24 cellular contexts compared by ENCODE assay signal in genomic region chr17:13542612-13543011, GRCh38. TPM values are rescaled to one million over a fixed set of nuclear protein-coding genes. Genes with fewer than 3 reads are reported as not detected.
DNase-seq lines count a peak whose midpoint lies in the region; ATAC-seq and TF ChIP-seq lines count a peak whose summit lies in the region.
"Had no signal": no experiment of that assay in that cellular context is flagged by ENCODE, and none has a peak within 500 bp of the region (broad histone marks: within the 10 kb centered on the region; RNA-seq: fewer than 3 reads in every experiment).

No MANE protein-coding gene starts in this region.

- no peaks in the 10 kb centered on the region for H3K9me3 ChIP-seq in smooth muscle cell (replicated peaks; ENCODE audit: low read depth)
- H3K9me3 ChIP-seq: HAP-1 had no signal

- no peaks in the 10 kb centered on the region for H3K27me3 ChIP-seq in smooth muscle cell (ENCODE audit: low read depth)

- peaks cover 9% of the 10 kb centered on the region for H3F3A ChIP-seq in smooth muscle cell (ENCODE audit: low read depth)

- H3K79me2 ChIP-seq in smooth muscle cell (ENCODE audit: low read depth) = peaks cover 7% of the 10 kb centered on the region

- H3K4me2 ChIP-seq in smooth muscle cell = peak overlapping the region; percentile 79

- H3K27ac ChIP-seq in smooth muscle cell (ENCODE audit: low read depth) = peak overlapping the region; percentile 91
- H3K27ac ChIP-seq: C4-2B, HL-60 had no signal

- H3K9ac ChIP-seq in smooth muscle cell (ENCODE audit: low read depth) = no peak overlapping the region

- H3K4me1 ChIP-seq in smooth muscle cell (ENCODE audit: low read depth) = peaks cover 20% of the 10 kb centered on the region
- H3K4me1 ChIP-seq: HAP-1 had no signal

- no peaks in the 10 kb centered on the region for H4K20me1 ChIP-seq in smooth muscle cell (ENCODE audit: low read depth)

- no peak for TF ChIP-seq CTCF in smooth muscle cell (IDR thresholded peaks at IDR 0.05; ENCODE audit: borderline replicate concordance, insufficient read depth, poor library complexity, severe bottlenecking)

- 97% methylated on average over 1 of the region's 1 CpG for WGBS in smooth muscle cell (ENCODE audit: low lambda C conversion rate)

- H3K4me3 ChIP-seq in smooth muscle cell = no peak overlapping the region
- H3K4me3 ChIP-seq: HAP-1 had no signal

- no peaks in the 10 kb centered on the region for H3K36me3 ChIP-seq in smooth muscle cell (ENCODE audit: low read depth)
- H3K36me3 ChIP-seq: HAP-1 had no signal

- no peak overlapping the region for H2AFZ ChIP-seq in smooth muscle cell (ENCODE audit: low read depth)

- ATAC-seq in HG03521 (IDR thresholded peaks at IDR 0.05; ENCODE audit: unreplicated experiment) = no peak

- DNase-seq in EL (peak; percentile 29), M059J (ENCODE audit: low read depth) (peak; percentile 40), glomerular visceral epithelial cell (ENCODE audit: extremely low spot score) (peak; percentile 27), smooth muscle cell (lab: John Stamatoyannopoulos, UW; ENCODE audit: unreplicated experiment) (no peak), KG1 (lab: John Stamatoyannopoulos, UW) (no peak), activated T-cell treated with anti-CD3 and anti-CD28 coated beads for 4 hours (no peak)
- DNase-seq: CD8-positive, alpha-beta memory T cell; DMS 273 treated with DMSO at 0.1 percent for 48 hours; DMS79; GOT3; Karpas-422; MV-4-11; NCI-H1105; NCI-H146; NCI-H2029; NCI-H446 treated with DMSO at 0.1 percent for 48 hours; NCI-H526; RPMI8226; SHP77 had no signal

RNA-seq across cellular contexts. Expression of gene HS3ST3A1, which starts 59.1 kb away (rescaled TPM):
- 1.8 and 3.6 TPM in 2 replicates for total RNA-seq in M059J (2014; rRNA removed; shearing (Covaris generic))
- total RNA-seq in smooth muscle cell = 18.0 and 19.5 TPM in 2 replicates
- 24.2 and 25.1 TPM in 2 replicates for polyA plus RNA-seq in smooth muscle cell
- total RNA-seq: A673; CD8-positive, alpha-beta memory T cell had no signal

Comparison
In these comparisons a context has a peak if more than half of its experiments do, and no peak if none do; other contexts are left out.
1. DNase-seq: peak in EL (single experiment), M059J (single experiment) and glomerular visceral epithelial cell (single experiment); none in smooth muscle cell (single experiment), KG1 (single experiment) and activated T-cell treated with anti-CD3 and anti-CD28 coated beads for 4 hours (single experiment).